In genomic region chr22:41197046-41197807, GRCh38 we compare ENCODE assay signal across 8 cellular contexts. TPM values are rescaled to one million over a fixed set of nuclear protein-coding genes. Genes with fewer than 3 reads are reported as not detected.
DNase-seq lines count a peak whose midpoint lies in the region; ATAC-seq and TF ChIP-seq lines count a peak whose summit lies in the region.

No MANE protein-coding gene starts in this region.

- H3K4me1 ChIP-seq in ascending aorta (peaks cover 0 to 2% of the 10 kb centered on the region in 2 donors), hepatocyte (ENCODE audit: insufficient read depth) (peaks cover 7% of the 10 kb centered on the region), aorta (ENCODE audit: control insufficient read depth in 1 of 2, insufficient read depth in 2 of 2, low read length in 2 of 2) (no peaks in the 10 kb centered on the region)

- H3K9me3 ChIP-seq in ascending aorta (no peaks in the 10 kb centered on the region), hepatocyte (ENCODE audit: low read depth) (no peaks in the 10 kb centered on the region), aorta (ENCODE audit: control insufficient read depth, low read length) (no peaks in the 10 kb centered on the region)

- DNase-seq in GM06990 (ENCODE audit: extremely low read depth, insufficient read length) (peak; percentile 77), NCI-H1105 (lab: John Stamatoyannopoulos, UW) (peak; percentile 76), T-helper 22 cell (ENCODE audit: low read depth) (peak; percentile 74), ascending aorta (ENCODE audit: low spot score in 2 of 2) (peak in 1 of 2 donors; percentile 91), hepatocyte (ENCODE audit: low spot score) (peak; percentile 84), retina (peak; percentile 92), aorta (peak; percentile 89 to 95)

- peak overlapping the region; percentile 96 for H2AFZ ChIP-seq in hepatocyte

- H3K27me3 ChIP-seq in GM06990 (replicated peaks; ENCODE audit: control insufficient read depth, insufficient read depth, low read length) (no peaks in the 10 kb centered on the region), ascending aorta (no peaks in the 10 kb centered on the region), hepatocyte (peaks cover 9% of the 10 kb centered on the region), aorta (ENCODE audit: control insufficient read depth in 1 of 2, insufficient read depth in 2 of 2, low read length in 1 of 2) (no peaks in the 10 kb centered on the region)

- TF ChIP-seq CTCF in GM06990 (IDR thresholded peaks at IDR 0.05; ENCODE audit: insufficient read depth, low read length, poor library complexity, severe bottlenecking) (peak; percentile 8), ascending aorta (IDR thresholded peaks at IDR 0.05) (peak in 2 of 3 experiments; percentile 3 to 13), hepatocyte (IDR thresholded peaks at IDR 0.05; ENCODE audit: poor library complexity) (peak; percentile 10)

- no peaks in the 10 kb centered on the region for H4K20me1 ChIP-seq in hepatocyte (ENCODE audit: insufficient read depth, poor library complexity, severe bottlenecking)

- H3K9me2 ChIP-seq in hepatocyte (replicated peaks; ENCODE audit: insufficient read depth): no peaks in the 10 kb centered on the region

- no peak overlapping the region for H3K27ac ChIP-seq in ascending aorta
- H3K27ac ChIP-seq in hepatocyte: no peak overlapping the region
- H3K27ac ChIP-seq in aorta (ENCODE audit: low read depth in 1 of 2, low read length in 2 of 2): no peak overlapping the region

- no peaks in the 10 kb centered on the region for H3K36me3 ChIP-seq in GM06990 (ENCODE audit: control insufficient read depth, insufficient read depth, low read length)
- H3K36me3 ChIP-seq in ascending aorta: no peaks in the 10 kb centered on the region
- no peaks in the 10 kb centered on the region for H3K36me3 ChIP-seq in hepatocyte (replicated peaks; ENCODE audit: insufficient read depth, low read depth)
- no peaks in the 10 kb centered on the region for H3K36me3 ChIP-seq in aorta (ENCODE audit: control insufficient read depth in 1 of 2, insufficient read depth in 2 of 2, low read length in 1 of 2)

- intact Hi-C loops in ascending aorta (cut with DNase I): loop anchor here (1.0 to 2.0 kb wide), 2 partner anchors 8 to 246 kb away; partner anchors contain the start of genes L3MBTL2 and RBX1
- intact Hi-C loops in aorta (cut with DNase I): loop anchor here in 1 of 2 donors (10.0 kb wide), 1 partner anchor 102 kb away; the partner anchor contains the start of gene EP300

- H3K4me3 ChIP-seq in GM06990 (replicated peaks; ENCODE audit: low read depth, low read length) (peak overlapping the region; percentile 85), ascending aorta (peak overlapping the region; percentile 61 to 78), hepatocyte (peak overlapping the region; percentile 91), aorta (ENCODE audit: low read length in 2 of 2) (peak overlapping the region; percentile 29 to 58)

- H3K79me2 ChIP-seq in hepatocyte: no peaks in the 10 kb centered on the region

- under 1% methylated on average over 54 of the region's 82 CpGs for WGBS in hepatocyte (ENCODE audit: low lambda C conversion rate, missing lambda C conversion rate)
- 1% methylated on average over 42 to 82 of the region's 82 CpGs for WGBS in aorta, 2 donors

- peak overlapping the region; percentile 100 for H3K4me2 ChIP-seq in hepatocyte

- ATAC-seq in HG02610 (IDR thresholded peaks at IDR 0.05; ENCODE audit: unreplicated experiment): peak; percentile 50
- ATAC-seq in aorta (ENCODE audit: low FRiP score): peak; percentile 92

RNA-seq across cellular contexts. Expression of gene L3MBTL2, which starts 7.9 kb away (rescaled TPM):
- total RNA-seq in ascending aorta (33.3 TPM), hepatocyte (17.9 and 20.1 TPM in 2 replicates), aorta (10 to 100 TPM; 12.3 to 18.5 TPM)
- polyA plus RNA-seq in hepatocyte (12.1 and 16.3 TPM in 2 replicates), aorta (10 to 100 TPM in 1 of 2 donors, 1 to 10 TPM in 1; 6.5 to 14.9 TPM)

RNA-seq across cellular contexts. Expression of gene CHADL, which starts 43.5 kb away (rescaled TPM):
- total RNA-seq in ascending aorta: not detected
- 1.00 and 4.5 TPM in 2 replicates for total RNA-seq in hepatocyte
- polyA plus RNA-seq in hepatocyte: 1.2 and 1.4 TPM in 2 replicates
- 1 to 10 TPM; 1.2 to 2.7 TPM for total RNA-seq in aorta
- 1 to 10 TPM in 1 of 2 donors, not detected in 1; 7.0 TPM for polyA plus RNA-seq in aorta
